In the genomic region with DNA sequence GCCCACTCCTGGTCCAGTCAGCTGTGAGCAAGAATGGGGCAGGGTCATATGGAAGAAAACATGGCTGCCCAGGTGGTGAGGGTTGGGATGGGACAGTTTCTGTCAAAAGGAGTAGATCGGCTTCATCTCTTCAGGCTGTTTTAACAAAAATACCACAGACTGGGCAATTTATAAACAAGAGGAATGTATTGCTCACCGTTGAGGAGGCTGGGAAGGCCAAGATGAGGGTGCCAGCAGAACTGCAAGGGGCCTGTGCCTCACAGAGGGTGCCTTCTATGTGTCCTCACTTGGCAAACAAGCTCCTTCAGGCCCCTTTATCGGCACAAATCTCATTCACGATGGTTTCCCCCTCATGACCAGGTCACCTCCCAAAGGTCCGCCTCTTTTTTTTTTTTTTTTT, we compare ENCODE assay signal across 26 cellular contexts.
"Had no signal": no experiment of that assay in that cellular context is flagged by ENCODE, and none has a peak within 500 bp of the region (broad histone marks: within the 10 kb centered on the region; RNA-seq: fewer than 3 reads in every experiment).

No MANE protein-coding gene starts in this region.

- H3K27ac ChIP-seq: lower lobe of right lung, prostate gland, VCaP had no signal

- H3K36me3 Mint-ChIP-seq: activated naive CD4-positive, alpha-beta T cell treated with anti-CD3 and anti-CD28 coated beads, Interleukin-2, amount 50 U/mL, for 24 hours; natural killer cell had no signal

- H3K9me3 ChIP-seq: esophagus squamous epithelium, lower lobe of right lung, prostate gland, right atrium auricular region, tibial nerve, uterus had no signal

- H3K4me1 ChIP-seq: lower lobe of right lung, prostate gland, uterus had no signal

- H3K4me3 ChIP-seq: esophagus squamous epithelium, lower lobe of right lung, prostate gland, right atrium auricular region, tibial nerve, uterus had no signal

- H3K27me3 Mint-ChIP-seq: activated naive CD4-positive, alpha-beta T cell treated with anti-CD3 and anti-CD28 coated beads, Interleukin-2, amount 50 U/mL, for 24 hours; dendritic cell treated with granulocyte-macrophage colony-stimulating factor and Interleukin-4, amounts not matched to agents 40 ng/mL and 50 ng/mL, for 4 days had no signal

- H3K4me3 Mint-ChIP-seq: activated naive CD4-positive, alpha-beta T cell treated with anti-CD3 and anti-CD28 coated beads, Interleukin-2, amount 50 U/mL, for 24 hours; dendritic cell treated with granulocyte-macrophage colony-stimulating factor and Interleukin-4, amounts not matched to agents 40 ng/mL and 50 ng/mL, for 4 days; natural killer cell had no signal

- H3K36me3 ChIP-seq: uterus had no signal

- H3K27me3 ChIP-seq: esophagus squamous epithelium, right atrium auricular region, tibial nerve, uterus had no signal

- H3K27ac Mint-ChIP-seq: activated naive CD4-positive, alpha-beta T cell treated with anti-CD3 and anti-CD28 coated beads, Interleukin-2, amount 50 U/mL, for 24 hours; dendritic cell treated with granulocyte-macrophage colony-stimulating factor and Interleukin-4, amounts not matched to agents 40 ng/mL and 50 ng/mL, for 4 days; natural killer cell had no signal

- H3K4me1 Mint-ChIP-seq: activated naive CD4-positive, alpha-beta T cell treated with anti-CD3 and anti-CD28 coated beads, Interleukin-2, amount 50 U/mL, for 24 hours; natural killer cell had no signal

- DNase-seq: activated CD4-positive, CD25-positive, alpha-beta regulatory T cell treated with anti-CD3 and anti-CD28 coated beads, Interleukin-2, amount 50 U/mL, for 72 hours; activated CD8-positive, alpha-beta memory T cell treated with anti-CD3 and anti-CD28 coated beads for 24 hours; activated CD8-positive, alpha-beta memory T cell treated with anti-CD3 and anti-CD28 coated beads, Interleukin-2, amount 50 U/mL, for 48 hours; activated effector memory CD4-positive, alpha-beta T cell treated with Interleukin-2 at 50 U/mL for 16 hours; activated T-cell treated with anti-CD3 and anti-CD28 coated beads, Interleukin-2, amount 50 U/mL, for 48 hours; effector CD8-positive, alpha-beta T cell; esophagus squamous epithelium; foreskin fibroblast; hippocampal formation; islet precursor cell; left colon; lower lobe of right lung; natural killer cell; occipital lobe; stimulated activated CD4-positive, alpha-beta T cell treated with anti-CD3 and anti-CD28 coated beads, Interleukin-12 subunit alpha, Interleukin-12 subunit beta, amount 100 ng/mL, for 4 hours; stimulated activated CD4-positive, alpha-beta T cell treated with anti-CD3 and anti-CD28 coated beads, Interleukin-1b, Interleukin-23, amount 100 ng/mL, for 48 hours; stimulated activated CD8-positive, alpha-beta memory T cell treated with anti-CD3 and anti-CD28 coated beads, Interleukin-4, amount 100 ng/mL, for 48 hours; stimulated activated naive CD4-positive, alpha-beta T cell treated with Interleukin-2 at 50 U/mL for 16 hours; T-helper 2 cell; uterus had no signal

- ATAC-seq: left colon, lower lobe of right lung, natural killer cell had no signal

- H3K9me3 Mint-ChIP-seq: activated naive CD4-positive, alpha-beta T cell treated with anti-CD3 and anti-CD28 coated beads, Interleukin-2, amount 50 U/mL, for 24 hours; dendritic cell treated with granulocyte-macrophage colony-stimulating factor and Interleukin-4, amounts not matched to agents 40 ng/mL and 50 ng/mL, for 4 days; natural killer cell had no signal
